In genomic region chr11:10480026-10480425, GRCh38 we compare ENCODE assay signal across 1 cellular context.
TF ChIP-seq lines count a peak whose summit lies in the region.

No MANE protein-coding gene starts in this region.

TF ChIP-seq in K562, 482 proteins besides CTCF, POLR2A, EP300 and RAD21:
- TF ChIP-seq CHD1 (IDR thresholded peaks at IDR 0.05; ENCODE audit: low read length) = no peak
- no peak for TF ChIP-seq ZKSCAN3 (CRISPR knock-in tag; IDR thresholded peaks at IDR 0.05)
- TF ChIP-seq ZKSCAN1 (IDR thresholded peaks at IDR 0.05; ENCODE audit: low read depth, low read length) = peak; percentile 87
